ENCODE assay signal across 9 cellular contexts in the genomic region with DNA sequence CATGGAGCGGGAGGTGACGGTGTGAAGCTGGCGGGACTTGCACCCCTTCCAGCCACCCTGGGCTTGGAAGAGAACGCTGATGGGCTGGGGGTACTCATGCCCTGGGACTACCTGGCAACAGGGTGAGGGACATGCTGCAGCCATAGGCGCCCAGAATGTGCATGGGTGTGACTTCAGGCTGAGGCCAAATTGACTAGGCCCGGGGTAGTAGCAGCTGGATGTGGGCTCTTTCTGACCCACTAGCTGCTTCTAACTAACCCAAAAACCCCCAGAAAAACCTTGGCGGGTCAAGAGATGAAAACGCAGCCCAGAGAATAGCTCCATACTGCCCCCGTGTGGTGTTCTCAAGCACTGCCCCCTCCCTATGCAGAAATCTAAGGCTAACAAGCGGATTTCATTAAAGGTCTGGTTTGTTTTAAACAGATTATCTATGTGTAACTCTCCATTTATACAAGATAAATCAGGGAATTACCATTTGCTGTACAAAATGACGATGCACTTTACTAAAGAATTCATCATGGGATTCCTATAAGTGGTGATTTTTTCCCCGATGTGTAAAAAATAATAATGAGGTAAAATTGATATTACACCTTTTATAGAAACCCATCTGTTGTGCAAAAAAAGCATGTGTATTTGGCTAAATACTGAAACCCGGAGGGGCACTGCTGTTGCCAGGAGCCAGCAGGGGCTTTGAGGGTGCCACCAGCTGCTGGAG. TPM values are rescaled to one million over a fixed set of nuclear protein-coding genes. Genes with fewer than 3 reads are reported as not detected.
DNase-seq lines count a peak whose midpoint lies in the region; ATAC-seq and TF ChIP-seq lines count a peak whose summit lies in the region.
"Had no signal": no experiment of that assay in that cellular context is flagged by ENCODE, and none has a peak within 500 bp of the region (broad histone marks: within the 10 kb centered on the region; RNA-seq: fewer than 3 reads in every experiment).

No MANE protein-coding gene starts in this region.

- peaks cover 46% of the 10 kb centered on the region for H3K27me3 Mint-ChIP-seq in CD4-positive, alpha-beta T cell

- H4K20me1 ChIP-seq in PC-3 (ENCODE audit: low read length) = no peaks in the 10 kb centered on the region

- peak; percentile 77 for TF ChIP-seq CTCF in CD4-positive, alpha-beta T cell (IDR thresholded peaks at IDR 0.05)
- TF ChIP-seq CTCF in PC-3 (conservative IDR thresholded peaks at IDR 0.05; ENCODE audit: low read depth, low read length) (peak; percentile 86), left ventricle myocardium inferior (IDR thresholded peaks at IDR 0.05; ENCODE audit: borderline replicate concordance) (peak; percentile 90), gastrocnemius medialis (IDR thresholded peaks at IDR 0.05 in 4 of 5, conservative IDR thresholded peaks at IDR 0.05 in 1 of 5) (peak; percentile 75 to 92 (median 80))

- CTCF ChIA-PET in CD4-positive, alpha-beta T cell (lab: Charles Lee) = interaction anchor here (0.8 to 2.7 kb wide), 9 partner anchors 9 to 120 kb away, joined by 3 to 16 read pairs (median 9); a partner anchor contains a TSS
- CTCF ChIA-PET in PC-3 (lab: Charles Lee) = interaction anchor here (0.6 to 0.8 kb wide), 2 partner anchors 17 to 66 kb away, joined by 4 to 10 read pairs; a partner anchor contains a TSS

- H3K36me3 Mint-ChIP-seq in CD4-positive, alpha-beta T cell (ENCODE audit: low read depth) = peaks cover 4% of the 10 kb centered on the region
- H3K36me3 Mint-ChIP-seq in activated naive CD4-positive, alpha-beta T cell treated with anti-CD3 and anti-CD28 coated beads, Interleukin-2, amount 50 U/mL, for 72 hours = no peaks in the 10 kb centered on the region

- peaks cover 35% of the 10 kb centered on the region for H3K4me1 ChIP-seq in HAP-1
- peaks cover 4% of the 10 kb centered on the region for H3K4me1 ChIP-seq in PC-3 (ENCODE audit: insufficient read depth, low read length)
- peaks cover 80% of the 10 kb centered on the region for H3K4me1 ChIP-seq in left ventricle myocardium inferior
- peaks cover 47 to 50% of the 10 kb centered on the region in 2 donors for H3K4me1 ChIP-seq in gastrocnemius medialis

- H2AFZ ChIP-seq in PC-3 (ENCODE audit: low read length) = no peak overlapping the region

- H3F3A ChIP-seq in PC-3 (ENCODE audit: low read length, unreplicated experiment) = no peaks in the 10 kb centered on the region

- DNase-seq in CD4-positive, alpha-beta T cell = peak in 8 of 10 experiments; percentile 30 to 55 (median 45)
- DNase-seq in HAP-1 (ENCODE audit: low spot score in 2 of 2) (peak; percentile 34 to 76), PC-3 (peak; percentile 41), left ventricle myocardium inferior (no peak), gastrocnemius medialis (peak in 1 of 2 donors; percentile 54), NCI-H1048 (lab: John Stamatoyannopoulos, UW) (no peak)
- DNase-seq in activated naive CD4-positive, alpha-beta T cell treated with anti-CD3 and anti-CD28 coated beads, Interleukin-2, amount 50 U/mL, for 72 hours (ENCODE audit: low spot score in 2 of 2) = peak in 1 of 2 donors; percentile 72

- H3K9ac ChIP-seq in PC-3 (ENCODE audit: low read length) = no peak overlapping the region

- H3K9me3 Mint-ChIP-seq in CD4-positive, alpha-beta T cell = no peaks in the 10 kb centered on the region
- no peaks in the 10 kb centered on the region for H3K9me3 Mint-ChIP-seq in activated naive CD4-positive, alpha-beta T cell treated with anti-CD3 and anti-CD28 coated beads, Interleukin-2, amount 50 U/mL, for 72 hours

- H3K36me3 ChIP-seq in HAP-1 (replicated peaks) (peaks cover 21% of the 10 kb centered on the region), PC-3 (ENCODE audit: low read depth, low read length) (no peaks in the 10 kb centered on the region), left ventricle myocardium inferior (peaks cover 25% of the 10 kb centered on the region), gastrocnemius medialis (peaks cover 0 to 36% of the 10 kb centered on the region in 2 donors)

- no peaks in the 10 kb centered on the region for H3K79me2 ChIP-seq in PC-3 (ENCODE audit: low read length)

- peak overlapping the region; percentile 63 for H3K27ac Mint-ChIP-seq in CD4-positive, alpha-beta T cell
- peak overlapping the region; percentile 22 to 79 for H3K27ac Mint-ChIP-seq in activated naive CD4-positive, alpha-beta T cell treated with anti-CD3 and anti-CD28 coated beads, Interleukin-2, amount 50 U/mL, for 72 hours

- no peaks in the 10 kb centered on the region for H3K9me3 ChIP-seq in CD4-positive, alpha-beta T cell (ENCODE audit: control insufficient read depth, low read length)
- H3K9me3 ChIP-seq in HAP-1 = no peaks in the 10 kb centered on the region
- H3K9me3 ChIP-seq in PC-3 (ENCODE audit: low read length) = no peaks in the 10 kb centered on the region
- H3K9me3 ChIP-seq in left ventricle myocardium inferior (replicated peaks) = no peaks in the 10 kb centered on the region
- H3K9me3 ChIP-seq in gastrocnemius medialis = no peaks in the 10 kb centered on the region

- intact Hi-C loops in CD4-positive, alpha-beta T cell (cut with DNase I, micrococcal nuclease) = loop anchor here (1.0 to 10.0 kb wide), 5 partner anchors 18 to 120 kb away; a partner anchor contains a TSS
- intact Hi-C loops in PC-3 (cut with micrococcal nuclease) = no loop called here
- intact Hi-C loops in left ventricle myocardium inferior (cut with micrococcal nuclease) = no loop called here
- intact Hi-C loops in gastrocnemius medialis (cut with DNase I; ENCODE audit: low total_unique reads) = loop anchor here (2.0 to 10.0 kb wide), 3 partner anchors 58 to 880 kb away; a partner anchor contains a TSS

- BruUV-seq in PC-3 (replicated peaks; lab: Mats Ljungman, UMichigan) = no TSS peak

- H3K4me3 ChIP-seq in HAP-1 (no peak overlapping the region), PC-3 (ENCODE audit: low read length) (no peak overlapping the region), left ventricle myocardium inferior (peak overlapping the region; percentile 84), gastrocnemius medialis (peak overlapping the region in 2 of 4 donors; percentile 26 to 44)

- ATAC-seq in CD4-positive, alpha-beta T cell (ENCODE audit: poor library complexity) = peak; percentile 21
- ATAC-seq in PC-3 (no peak), gastrocnemius medialis (no peak), HG03135 (IDR thresholded peaks at IDR 0.05; ENCODE audit: unreplicated experiment) (no peak)
- ATAC-seq in activated naive CD4-positive, alpha-beta T cell treated with anti-CD3 and anti-CD28 coated beads, Interleukin-2, amount 50 U/mL, for 72 hours = peak; percentile 18 to 40

- H3K27me3 ChIP-seq in CD4-positive, alpha-beta T cell (ENCODE audit: control insufficient read depth, insufficient read depth, low read length) = peaks cover 32% of the 10 kb centered on the region
- no peaks in the 10 kb centered on the region for H3K27me3 ChIP-seq in HAP-1 (ENCODE audit: low read depth)
- no peaks in the 10 kb centered on the region for H3K27me3 ChIP-seq in PC-3 (ENCODE audit: low read length)
- H3K27me3 ChIP-seq in left ventricle myocardium inferior (ENCODE audit: low read depth) = peaks cover 29% of the 10 kb centered on the region
- H3K27me3 ChIP-seq in gastrocnemius medialis = no peaks in the 10 kb centered on the region

- H3K4me2 ChIP-seq in PC-3 (ENCODE audit: low read length) = no peak overlapping the region

- in situ Hi-C loops in HAP-1 (cut with MboI; ENCODE audit: low sequenced_read_pairs) (no loop called here), gastrocnemius medialis (cut with MboI; ENCODE audit: low sequenced_read_pairs in 4 of 4) (no loop called here)

- POLR2A ChIA-PET in CD4-positive, alpha-beta T cell (lab: Charles Lee) = interaction anchor here (0.6 to 2.9 kb wide), 7 partner anchors 11 to 275 kb away, joined by 3 to 25 read pairs (median 4); a partner anchor contains a TSS
- POLR2A ChIA-PET in PC-3 (lab: Charles Lee; ENCODE audit: unreplicated experiment) = no interaction called here

- no peak for TF ChIP-seq POLR2A in gastrocnemius medialis (IDR thresholded peaks at IDR 0.05)

- peaks cover 44% of the 10 kb centered on the region for H3K4me1 Mint-ChIP-seq in CD4-positive, alpha-beta T cell (ENCODE audit: low read depth)

- peak overlapping the region; percentile 79 for H3K4me3 Mint-ChIP-seq in CD4-positive, alpha-beta T cell

- H3K9me2 ChIP-seq in PC-3 (replicated peaks; ENCODE audit: low read length) = no peaks in the 10 kb centered on the region

- no peak overlapping the region for H3K27ac ChIP-seq in CD4-positive, alpha-beta T cell (ENCODE audit: low read depth, low read length)
- H3K27ac ChIP-seq in PC-3 (ENCODE audit: low read length) = no peak overlapping the region
- no peak overlapping the region for H3K27ac ChIP-seq in left ventricle myocardium inferior (replicated peaks)
- H3K27ac ChIP-seq in gastrocnemius medialis = peak overlapping the region; percentile 92 to 100 (median 98)

RNA-seq across cellular contexts. Expression of a gene that starts 4.2 kb away (rescaled TPM):
- 10 to 100 TPM; 11.8 to 14.8 TPM for total RNA-seq in CD4-positive, alpha-beta T cell
- total RNA-seq in PC-3 (2014; rRNA removed) = 8.6 and 9.1 TPM in 2 replicates
- total RNA-seq in activated naive CD4-positive, alpha-beta T cell treated with anti-CD3 and anti-CD28 coated beads, Interleukin-2, amount 50 U/mL, for 72 hours = 1 to 10 TPM; 2.4 to 10.0 TPM
- total RNA-seq in left ventricle myocardium inferior = 104 TPM
- 100 to 1,000 TPM in 1 of 4 donors, 10 to 100 TPM in 3; 41.8 to 103 (median 75.4) TPM for total RNA-seq in gastrocnemius medialis

RNA-seq across cellular contexts. Expression of a gene that starts 12.0 kb away (rescaled TPM):
- 10 to 100 TPM; 29.6 to 30.5 TPM for total RNA-seq in CD4-positive, alpha-beta T cell
- total RNA-seq in PC-3 (2014; rRNA removed) (30.1 and 36.5 TPM in 2 replicates), left ventricle myocardium inferior (17.3 TPM), gastrocnemius medialis (10 to 100 TPM; 11.1 to 16.1 (median 14.1) TPM)
- 10 to 100 TPM; 26.7 to 29.3 TPM for total RNA-seq in activated naive CD4-positive, alpha-beta T cell treated with anti-CD3 and anti-CD28 coated beads, Interleukin-2, amount 50 U/mL, for 72 hours

RNA-seq across cellular contexts. Expression of a gene that starts 17.3 kb away (rescaled TPM):
- 10 to 100 TPM; 12.3 to 13.2 TPM for total RNA-seq in CD4-positive, alpha-beta T cell
- total RNA-seq in PC-3 (2014; rRNA removed) (55.5 and 75.0 TPM in 2 replicates), left ventricle myocardium inferior (30.5 TPM), gastrocnemius medialis (100 to 1,000 TPM in 1 of 4 donors, 10 to 100 TPM in 3; 73.3 to 119 (median 96.3) TPM)
- total RNA-seq in activated naive CD4-positive, alpha-beta T cell treated with anti-CD3 and anti-CD28 coated beads, Interleukin-2, amount 50 U/mL, for 72 hours = 10 to 100 TPM; 23.5 to 33.6 TPM

RNA-seq across cellular contexts. Expression of a gene that starts 34.0 kb away (rescaled TPM):
- not detected for total RNA-seq in CD4-positive, alpha-beta T cell
- total RNA-seq in PC-3 (2014; rRNA removed) (not detected in 2 replicates), left ventricle myocardium inferior (not detected), gastrocnemius medialis (not detected)
- total RNA-seq in activated naive CD4-positive, alpha-beta T cell treated with anti-CD3 and anti-CD28 coated beads, Interleukin-2, amount 50 U/mL, for 72 hours = 1 to 10 TPM in 1 of 2 donors, not detected in 1; 1.2 TPM

RNA-seq across cellular contexts. Expression of a gene that starts 57.3 kb away (rescaled TPM):
- not detected for total RNA-seq in CD4-positive, alpha-beta T cell
- total RNA-seq in PC-3 (2014; rRNA removed) = not detected in 2 replicates
- not detected for total RNA-seq in activated naive CD4-positive, alpha-beta T cell treated with anti-CD3 and anti-CD28 coated beads, Interleukin-2, amount 50 U/mL, for 72 hours
- total RNA-seq in left ventricle myocardium inferior = 35.4 TPM
- total RNA-seq in gastrocnemius medialis = 10 to 100 TPM; 17.1 to 24.8 (median 21.6) TPM
- total RNA-seq: T-helper 1 cell treated with Interleukin-12 subunit alpha and Interleukin-12 subunit beta and Interleukin-4 antibody, amounts not matched to agents 30 ng/mL and 1 ng/mL, for 36 hours had no signal

Comparison
In these comparisons a context has a peak if more than half of its experiments do, and no peak if none do; other contexts are left out.
1. ATAC-seq: peak in CD4-positive, alpha-beta T cell (single experiment) and activated naive CD4-positive, alpha-beta T cell treated with anti-CD3 and anti-CD28 coated beads, Interleukin-2, amount 50 U/mL, for 72 hours (2 of 2); none in PC-3 (single experiment), gastrocnemius medialis (0 of 2) and HG03135 (single experiment).
2. DNase-seq: peak in CD4-positive, alpha-beta T cell (8 of 10), HAP-1 (2 of 2) and PC-3 (single experiment); none in left ventricle myocardium inferior (single experiment) and NCI-H1048 (single experiment).
3. H3K27ac ChIP-seq: peak in gastrocnemius medialis (4 of 4); none in CD4-positive, alpha-beta T cell (single experiment), PC-3 (single experiment) and left ventricle myocardium inferior (single experiment).
4. intact Hi-C loops: an anchor here in CD4-positive, alpha-beta T cell (1.0 to 10.0 kb wide) and gastrocnemius medialis (2.0 to 10.0 kb wide); none called in PC-3 and left ventricle myocardium inferior.
5. Peak in every context shown above with its lines, with median percentiles within 50 percentile points of each other: CTCF ChIP-seq.